8 cellular contexts compared by ENCODE assay signal in genomic region chr4:118772149-118773081, GRCh38.
A peak's percentile ranks its signal among the peaks of the same experiment; 100 is the strongest.
DNase-seq lines count a peak whose midpoint lies in the region; ATAC-seq and TF ChIP-seq lines count a peak whose summit lies in the region.
"Had no signal": no experiment of that assay in that cellular context is flagged by ENCODE, and none has a peak within 500 bp of the region (broad histone marks: within the 10 kb centered on the region; RNA-seq: fewer than 3 reads in every experiment).

No MANE protein-coding gene starts in this region.

- no peak for DNase-seq in GM12864 (ENCODE audit: low read depth)
- DNase-seq in HCEC 1CT = peak; percentile 36
- DNase-seq in NB4 (ENCODE audit: low read depth) = peak; percentile 72
- no peak for DNase-seq in activated CD8-positive, alpha-beta T cell treated with anti-CD3 and anti-CD28 coated beads for 36 hours
- DNase-seq in heart right ventricle = no peak
- DNase-seq in retinal pigment epithelial cell (ENCODE audit: low read depth) = no peak

- TF ChIP-seq CTCF in GM12864 (IDR thresholded peaks at IDR 0.05; ENCODE audit: low read depth, low read length, missing control alignments) (peak; percentile 38), NB4 (IDR thresholded peaks at IDR 0.05; ENCODE audit: low read depth, low read length) (no peak), heart right ventricle (IDR thresholded peaks at IDR 0.05) (peak; percentile 28 to 78 (median 64)), retinal pigment epithelial cell (conservative IDR thresholded peaks at IDR 0.05; ENCODE audit: low read depth, low read length) (peak; percentile 54)
- peak; percentile 63 for TF ChIP-seq CTCF in activated CD8-positive, alpha-beta T cell treated with anti-CD3 and anti-CD28 coated beads for 36 hours (IDR thresholded peaks at IDR 0.05)

- H3K4me1 ChIP-seq in heart right ventricle = peaks cover 5 to 85% (median 67%) of the 10 kb centered on the region in 9 donors

- H3K36me3 ChIP-seq in heart right ventricle = peaks cover 0 to 38% (median 6%) of the 10 kb centered on the region in 9 donors

- H3K27ac Mint-ChIP-seq in activated CD8-positive, alpha-beta T cell treated with anti-CD3 and anti-CD28 coated beads for 36 hours = no peak overlapping the region
- H3K27ac Mint-ChIP-seq: stimulated activated naive CD8-positive, alpha-beta T cell treated with anti-CD3 and anti-CD28 coated beads, Interleukin-15, Interleukin-2, amounts not matched to agents 100 ng/mL and 50 ng/mL, for 24 hours had no signal

- peak; percentile 75 for ATAC-seq in activated CD8-positive, alpha-beta T cell treated with anti-CD3 and anti-CD28 coated beads for 36 hours
- peak; percentile 63 to 89 (median 80) for ATAC-seq in heart right ventricle
- ATAC-seq in HG03439 (IDR thresholded peaks at IDR 0.05; ENCODE audit: unreplicated experiment) = no peak

- no peaks in the 10 kb centered on the region for H3K9me3 Mint-ChIP-seq in activated CD8-positive, alpha-beta T cell treated with anti-CD3 and anti-CD28 coated beads for 36 hours
- H3K9me3 Mint-ChIP-seq: stimulated activated naive CD8-positive, alpha-beta T cell treated with anti-CD3 and anti-CD28 coated beads, Interleukin-15, Interleukin-2, amounts not matched to agents 100 ng/mL and 50 ng/mL, for 24 hours had no signal

- WGBS in heart right ventricle, 2 donors = 25 to 33% methylated on average over 10 of the region's 10 CpGs

- no peaks in the 10 kb centered on the region for H3K27me3 Mint-ChIP-seq in activated CD8-positive, alpha-beta T cell treated with anti-CD3 and anti-CD28 coated beads for 36 hours
- H3K27me3 Mint-ChIP-seq: stimulated activated naive CD8-positive, alpha-beta T cell treated with anti-CD3 and anti-CD28 coated beads, Interleukin-15, Interleukin-2, amounts not matched to agents 100 ng/mL and 50 ng/mL, for 24 hours had no signal

- H3K4me3 Mint-ChIP-seq in activated CD8-positive, alpha-beta T cell treated with anti-CD3 and anti-CD28 coated beads for 36 hours = no peak overlapping the region
- H3K4me3 Mint-ChIP-seq: stimulated activated naive CD8-positive, alpha-beta T cell treated with anti-CD3 and anti-CD28 coated beads, Interleukin-15, Interleukin-2, amounts not matched to agents 100 ng/mL and 50 ng/mL, for 24 hours had no signal

- H3K4me1 Mint-ChIP-seq in activated CD8-positive, alpha-beta T cell treated with anti-CD3 and anti-CD28 coated beads for 36 hours (ENCODE audit: low read depth) = no peaks in the 10 kb centered on the region

- H3K9me3 ChIP-seq in heart right ventricle = peaks cover 0 to 3% (median 0%) of the 10 kb centered on the region in 11 donors

- intact Hi-C loops in activated CD8-positive, alpha-beta T cell treated with anti-CD3 and anti-CD28 coated beads for 36 hours (cut with micrococcal nuclease) = loop anchor here (1.0 to 10.0 kb wide), 3 partner anchors 67 to 192 kb away; no protein-coding TSS in a partner anchor
- intact Hi-C loops in heart right ventricle (cut with DNase I) = loop anchor here (1.0 to 10.0 kb wide), 17 partner anchors 35 to 512 kb away; partner anchors contain the start of genes SYNPO2 (in 7 of the 10) and SEC24D (in 2 of the 10)

- H3K36me3 Mint-ChIP-seq in activated CD8-positive, alpha-beta T cell treated with anti-CD3 and anti-CD28 coated beads for 36 hours (ENCODE audit: low read depth) = peaks cover 4% of the 10 kb centered on the region

- H3K27ac ChIP-seq in heart right ventricle = peak overlapping the region; percentile 6 to 81 (median 55)

- POLR2A ChIA-PET in activated CD8-positive, alpha-beta T cell treated with anti-CD3 and anti-CD28 coated beads for 36 hours (lab: Charles Lee) = no interaction called here

- H3K27me3 ChIP-seq in heart right ventricle = no peaks in the 10 kb centered on the region

- no peak overlapping the region for H3K4me3 ChIP-seq in GM12864 (ENCODE audit: low read depth, low read length)
- H3K4me3 ChIP-seq in NB4 (ENCODE audit: low read depth, low read length) = no peak overlapping the region
- H3K4me3 ChIP-seq in heart right ventricle = peak overlapping the region in 5 of 10 donors; percentile 13 to 25 (median 23)
- H3K4me3 ChIP-seq in retinal pigment epithelial cell (ENCODE audit: low read length) = no peak overlapping the region

- CTCF ChIA-PET in activated CD8-positive, alpha-beta T cell treated with anti-CD3 and anti-CD28 coated beads for 36 hours (lab: Charles Lee) = interaction anchor here (0.6 to 2.7 kb wide), 23 partner anchors 10 to 356 kb away, joined by 3 to 35 read pairs (median 4); partner anchors contain the start of genes SEC24D and SYNPO2

- TF ChIP-seq POLR2A in NB4 (IDR thresholded peaks at IDR 0.05; ENCODE audit: extremely low read depth, insufficient read length) = no peak

Comparison
In these comparisons a context has a peak if more than half of its experiments do, and no peak if none do; other contexts are left out.
1. DNase-seq: peak in HCEC 1CT (single experiment) and NB4 (single experiment); none in GM12864 (single experiment), activated CD8-positive, alpha-beta T cell treated with anti-CD3 and anti-CD28 coated beads for 36 hours (single experiment), heart right ventricle (0 of 2) and retinal pigment epithelial cell (single experiment).